In genomic region chr10:42836771-42837468, GRCh38 we compare ENCODE assay signal across 7 cellular contexts. TPM values are rescaled to one million over a fixed set of nuclear protein-coding genes. Genes with fewer than 3 reads are reported as not detected.
DNase-seq lines count a peak whose midpoint lies in the region; ATAC-seq and TF ChIP-seq lines count a peak whose summit lies in the region.

No MANE protein-coding gene starts in this region.

- no peak overlapping the region for H3K56ac ChIP-seq in mesendoderm (ENCODE audit: low read length)

- no peaks in the 10 kb centered on the region for H3K36me3 ChIP-seq in GM23248 (ENCODE audit: low read depth)
- H3K36me3 ChIP-seq in WERI-Rb-1, result no peaks in the 10 kb centered on the region; the same call in 1 of the 2 replicates
- H3K36me3 ChIP-seq in mesendoderm (ENCODE audit: control insufficient read depth, insufficient read depth, low read length), result no peaks in the 10 kb centered on the region

- peak; percentile 56 for DNase-seq in GM23248
- DNase-seq in WERI-Rb-1, result peak; percentile 14
- DNase-seq in left cardiac atrium, result no peak
- no peak for DNase-seq in NCI-H345 (lab: John Stamatoyannopoulos, UW)
- DNase-seq in mesendoderm, result no peak

- no peak overlapping the region for H3K9ac ChIP-seq in GM23248
- H3K9ac ChIP-seq in mesendoderm (ENCODE audit: low read length), result no peak overlapping the region

- peak overlapping the region; percentile 70 for H3K4me3 ChIP-seq in GM23248
- H3K4me3 ChIP-seq in WERI-Rb-1 (ENCODE audit: low read depth, low read length), result 0 out of 2 replicates have a peak overlapping the region, but pooled peaks have one; percentile 22
- peak overlapping the region in 5 of 7 experiments; percentile 2 to 42 (median 29) for H3K4me3 ChIP-seq in skin epidermis
- H3K4me3 ChIP-seq in mesendoderm (ENCODE audit: low read length), result no peak overlapping the region

- WGBS in GM23248 (ENCODE audit: low coverage in 1 of 2, low lambda C conversion rate in 2 of 2, missing lambda C conversion rate in 2 of 2), 2 experiments, result 2 to 3% methylated on average over 45 to 52 of the region's 60 CpGs
- WGBS in mesendoderm (ENCODE audit: extremely low coverage, insufficient coverage, low lambda C conversion rate), result no CpG with 5 or more reads among the region's 60 CpGs

- no peaks in the 10 kb centered on the region for H3K27me3 ChIP-seq in GM23248 (replicated peaks; ENCODE audit: insufficient read depth)
- peaks cover 10% of the 10 kb centered on the region for H3K27me3 ChIP-seq in WERI-Rb-1 (ENCODE audit: insufficient read depth, low read depth, severe bottlenecking)
- no peaks in the 10 kb centered on the region for H3K27me3 ChIP-seq in mesendoderm (ENCODE audit: insufficient read depth, low read length, poor library complexity)

- H3K4me2 ChIP-seq in GM23248 (ENCODE audit: unreplicated experiment) (peak overlapping the region; percentile 70), mesendoderm (ENCODE audit: low read length) (no peak overlapping the region)

- intact Hi-C loops in left cardiac atrium (cut with DNase I), result no loop called here

- no peak overlapping the region for H3K4ac ChIP-seq in mesendoderm (ENCODE audit: low read depth, low read length)

- no peaks in the 10 kb centered on the region for H3K9me2 ChIP-seq in GM23248 (ENCODE audit: insufficient read depth)

- H4K5ac ChIP-seq in mesendoderm (ENCODE audit: low read length), result no peak overlapping the region

- peaks cover 4% of the 10 kb centered on the region; the same call in 1 of the 2 replicates for H3F3A ChIP-seq in GM23248 (ENCODE audit: insufficient read depth)

- TF ChIP-seq CTCF in WERI-Rb-1 (IDR thresholded peaks at IDR 0.05; ENCODE audit: low read depth, low read length), result no peak

- no peak overlapping the region for H3K18ac ChIP-seq in mesendoderm (ENCODE audit: low read length)

- in situ Hi-C loops in GM23248 (cut with MboI), result no loop called here

- H3K27ac ChIP-seq in GM23248 (no peak overlapping the region), WERI-Rb-1 (no peak overlapping the region), skin epidermis (no peak overlapping the region), mesendoderm (ENCODE audit: low read depth, low read length) (no peak overlapping the region)

- no peak overlapping the region for H2BK15ac ChIP-seq in mesendoderm (replicated peaks; ENCODE audit: low read depth)

- no peaks in the 10 kb centered on the region for H4K20me1 ChIP-seq in GM23248 (ENCODE audit: insufficient read depth)

- no peak overlapping the region for H4K8ac ChIP-seq in mesendoderm (ENCODE audit: low read depth, low read length)

- ATAC-seq in left cardiac atrium (peak; percentile 42 to 67), HG03442 (IDR thresholded peaks at IDR 0.05; ENCODE audit: unreplicated experiment) (no peak)

- no peak overlapping the region for H2BK5ac ChIP-seq in mesendoderm (ENCODE audit: low read length)

- H3K23ac ChIP-seq in mesendoderm (ENCODE audit: low read length), result no peak overlapping the region

- H3K79me1 ChIP-seq in mesendoderm (ENCODE audit: low read length), result no peaks in the 10 kb centered on the region

- H2AK5ac ChIP-seq in mesendoderm (ENCODE audit: low read length), result no peak overlapping the region

- no peaks in the 10 kb centered on the region for H3K79me2 ChIP-seq in GM23248 (ENCODE audit: insufficient read depth)
- no peaks in the 10 kb centered on the region for H3K79me2 ChIP-seq in mesendoderm (ENCODE audit: control insufficient read depth, insufficient read depth, low read length)

- H3K4me1 ChIP-seq in GM23248 (ENCODE audit: insufficient read depth), result no peaks in the 10 kb centered on the region
- no peaks in the 10 kb centered on the region for H3K4me1 ChIP-seq in mesendoderm (ENCODE audit: control insufficient read depth, low read depth, low read length)

- peak overlapping the region; percentile 65 for H2AFZ ChIP-seq in GM23248

- H3K9me3 ChIP-seq in GM23248 (ENCODE audit: low read depth) (no peaks in the 10 kb centered on the region), WERI-Rb-1 (ENCODE audit: severe bottlenecking) (no peaks in the 10 kb centered on the region)

- no peak overlapping the region for H2BK120ac ChIP-seq in mesendoderm (ENCODE audit: low read depth, low read length)

RNA-seq across cellular contexts. Expression of gene BMS1, which starts 54.3 kb away (rescaled TPM):
- 13.9 and 14.7 TPM in 2 replicates for total RNA-seq in GM23248 (2014; rRNA removed; shearing (Covaris generic))
- 14.2 and 15.0 TPM in 2 replicates for polyA plus RNA-seq in GM23248 (2016; fragmentation: Nextera tagmentation; extraction: Ambion mirVana)
- total RNA-seq in left cardiac atrium, result 10 to 100 TPM; 11.8 to 14.3 TPM
- 32.4 TPM for polyA plus RNA-seq in mesendoderm (2013, experiment 1 of 2)
- polyA plus RNA-seq in mesendoderm (2013, experiment 2 of 2), result 32.6 TPM

Comparison
In these comparisons a context has a peak if more than half of its experiments do, and no peak if none do; other contexts are left out.
1. DNase-seq: peak in GM23248 (single experiment) and WERI-Rb-1 (single experiment); none in left cardiac atrium (single experiment), NCI-H345 (single experiment) and mesendoderm (single experiment).